ENCODE assay signal across 8 cellular contexts in the genomic region with DNA sequence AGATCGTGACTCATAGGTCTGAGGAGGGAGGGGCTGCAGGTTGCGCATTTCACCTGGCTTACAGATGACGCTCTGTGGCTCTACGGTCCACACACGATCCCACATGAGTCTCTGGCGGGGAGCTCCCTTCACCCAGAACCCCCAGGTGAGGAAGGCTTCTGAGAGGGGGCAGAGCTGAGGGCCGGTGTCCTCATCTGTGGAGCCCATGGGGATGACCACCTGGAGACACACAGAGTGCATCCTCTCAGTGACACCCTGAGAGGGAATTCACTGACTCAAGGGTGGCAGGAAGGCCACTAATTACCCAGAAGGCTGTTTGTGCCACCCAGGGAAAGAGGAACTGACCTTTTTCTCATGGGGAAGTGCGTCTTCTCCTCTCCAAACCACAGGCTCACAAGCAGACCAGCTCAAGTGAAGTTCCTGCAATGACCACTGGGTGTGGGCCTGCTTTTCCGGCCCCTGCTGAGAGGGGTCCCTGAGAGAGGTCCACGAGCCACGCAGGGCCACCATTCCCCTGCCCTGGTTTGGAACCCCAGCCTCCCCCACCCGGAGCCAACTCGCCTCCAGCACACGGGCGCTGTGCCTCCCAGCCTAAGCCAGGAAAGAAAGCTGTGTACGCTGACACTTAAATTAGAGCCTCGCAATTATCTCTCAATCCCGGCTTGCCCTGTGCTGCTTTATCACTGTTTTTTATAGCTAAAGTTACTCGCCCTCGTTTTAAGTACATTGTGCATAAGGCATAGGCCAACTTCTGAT.
DNase-seq lines count a peak whose midpoint lies in the region; ATAC-seq, FAIRE-seq and TF ChIP-seq lines count a peak whose summit lies in the region.

No MANE protein-coding gene starts in this region.

- FAIRE-seq in GM19239 (lab: Jason Lieb, UNC) (peak; percentile 98), kidney (lab: Jason Lieb, UNC) (no peak)

- TF ChIP-seq CTCF in kidney (IDR thresholded peaks at IDR 0.05; ENCODE audit: borderline replicate concordance, extremely low read depth, insufficient read depth), result peak; percentile 8

- DNase-seq in GM19239 (ENCODE audit: insufficient read length, low spot score), result peak; percentile 80
- peak; percentile 96 for DNase-seq in SKM-1 treated with dmso at 0.1 percent for 144 hours (lab: John Stamatoyannopoulos, UW; ENCODE audit: unreplicated experiment)
- DNase-seq in kidney, result peak; percentile 78
- DNase-seq in stimulated activated CD4-positive, alpha-beta T cell treated with anti-CD3 and anti-CD28 coated beads, Interleukin-15, amount 100 ng/mL, for 24 hours, result no peak
- no peak for DNase-seq in NCI-H345 treated with DMSO at 0.1 percent for 48 hours (lab: John Stamatoyannopoulos, UW; ENCODE audit: unreplicated experiment)
- DNase-seq in 8988T, result no peak

- ATAC-seq in HG03097 (IDR thresholded peaks at IDR 0.05; ENCODE audit: low FRiP score, unreplicated experiment), result peak; percentile 93

- no peaks in the 10 kb centered on the region for H3K36me3 ChIP-seq in BLaER1
- H3K36me3 ChIP-seq in kidney (ENCODE audit: control insufficient read depth in 1 of 2, insufficient read depth in 2 of 2, low read length in 2 of 2), result no peaks in the 10 kb centered on the region

- no peaks in the 10 kb centered on the region for H3K27me3 ChIP-seq in BLaER1

- H3K4me1 ChIP-seq in BLaER1 (peaks cover 37% of the 10 kb centered on the region), kidney (ENCODE audit: control insufficient read depth in 1 of 2, insufficient read depth in 1 of 2, low read depth in 1 of 2, low read length in 2 of 2) (no peaks in the 10 kb centered on the region)

- intact Hi-C loops in kidney (cut with DNase I), result no loop called here

- H3K9ac ChIP-seq in BLaER1, result no peak overlapping the region
- no peak overlapping the region for H3K9ac ChIP-seq in kidney (ENCODE audit: low read length in 2 of 2)

- H3K4me2 ChIP-seq in BLaER1, result peak overlapping the region; percentile 68

- H4K20me1 ChIP-seq in BLaER1, result no peaks in the 10 kb centered on the region

- H3K4me3 ChIP-seq in BLaER1 (no peak overlapping the region), kidney (ENCODE audit: low read length in 2 of 2) (no peak overlapping the region)

- H3K27ac ChIP-seq in BLaER1, result peak overlapping the region; percentile 54
- H3K27ac ChIP-seq in kidney (ENCODE audit: low read depth in 2 of 2, low read length in 2 of 2), result no peak overlapping the region

- H3K9me3 ChIP-seq in BLaER1, result no peaks in the 10 kb centered on the region
- H3K9me3 ChIP-seq in kidney (ENCODE audit: control insufficient read depth in 1 of 2, low read length in 2 of 2), result no peaks in the 10 kb centered on the region

Comparison
In these comparisons a context has a peak if more than half of its experiments do, and no peak if none do; other contexts are left out.
1. DNase-seq: peak in GM19239 (single experiment), SKM-1 treated with dmso at 0.1 percent for 144 hours (single experiment) and kidney (single experiment); none in stimulated activated CD4-positive, alpha-beta T cell treated with anti-CD3 and anti-CD28 coated beads, Interleukin-15, amount 100 ng/mL, for 24 hours (single experiment), NCI-H345 treated with DMSO at 0.1 percent for 48 hours (single experiment) and 8988T (single experiment).